ENCODE assay signal across 8 cellular contexts in the genomic region with DNA sequence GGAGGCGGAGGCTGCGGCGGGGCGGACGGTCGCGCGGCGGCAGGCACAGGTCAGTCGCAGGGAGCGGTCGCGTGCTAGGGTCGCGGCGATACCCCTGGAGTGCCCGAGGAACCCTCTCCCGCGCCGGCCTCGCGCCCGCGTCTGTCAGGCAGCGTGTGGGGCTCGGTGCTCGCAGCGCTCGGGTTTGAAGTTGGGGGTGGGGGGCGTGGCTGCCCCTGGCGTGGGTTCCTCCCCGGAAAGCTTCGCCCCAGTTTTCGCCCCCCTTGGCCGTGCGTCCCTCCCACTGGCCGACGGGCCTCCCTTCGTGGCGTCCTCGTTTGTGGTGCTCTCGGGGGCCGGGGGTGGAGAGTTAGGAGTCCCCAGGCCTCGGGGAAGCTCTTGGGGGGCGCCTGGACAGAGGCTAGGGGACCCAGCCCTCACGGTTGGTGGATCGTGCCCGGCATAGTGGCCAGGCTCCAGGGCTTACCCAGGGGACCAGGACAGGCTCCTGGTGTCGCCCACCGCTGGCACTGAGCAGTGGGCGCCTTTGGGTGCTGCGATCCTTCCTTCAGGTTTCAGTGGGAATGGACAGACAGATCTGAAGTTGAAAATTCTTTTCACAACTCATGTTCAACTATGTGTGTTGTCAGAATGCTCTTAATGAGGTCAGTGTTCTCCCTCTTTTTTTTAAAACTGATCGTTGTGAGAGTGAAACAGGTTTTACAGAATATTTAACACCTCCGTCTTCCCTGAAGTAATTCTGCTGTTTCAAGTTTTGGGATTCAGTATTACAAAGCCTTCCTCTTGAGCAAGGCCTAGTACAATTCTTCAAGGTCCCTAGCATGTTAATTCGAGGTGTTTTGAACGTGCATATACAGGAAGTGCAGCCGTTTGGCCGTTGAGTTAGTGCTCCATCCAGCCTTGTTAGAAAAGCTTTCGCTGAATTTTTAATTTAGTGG. TPM values are rescaled to one million over a fixed set of nuclear protein-coding genes. Genes with fewer than 3 reads are reported as not detected.
DNase-seq lines count a peak whose midpoint lies in the region; ATAC-seq, FAIRE-seq and TF ChIP-seq lines count a peak whose summit lies in the region.

No MANE protein-coding gene starts in this region.

- H3K9me3 ChIP-seq in SK-N-MC (ENCODE audit: low read depth, low read length) (no peaks in the 10 kb centered on the region), kidney (ENCODE audit: control insufficient read depth in 1 of 2, low read length in 2 of 2) (no peaks in the 10 kb centered on the region)

- no peak for TF ChIP-seq CTCF in 22Rv1 (IDR thresholded peaks at IDR 0.05)
- no peak for TF ChIP-seq CTCF in kidney (IDR thresholded peaks at IDR 0.05; ENCODE audit: borderline replicate concordance, extremely low read depth, insufficient read depth)

- H3K27ac ChIP-seq in 22Rv1 (peak overlapping the region; percentile 92), SK-N-MC (peak overlapping the region; percentile 32), angular gyrus (ENCODE audit: low read depth, low read length) (peak overlapping the region; percentile 86), kidney (ENCODE audit: low read depth in 2 of 2, low read length in 2 of 2) (peak overlapping the region; percentile 81 to 90)

- no peak for FAIRE-seq in kidney (lab: Jason Lieb, UNC)

- peak; percentile 18 for ATAC-seq in HG03108 (IDR thresholded peaks at IDR 0.05; ENCODE audit: unreplicated experiment)
- ATAC-seq in HG02610 (IDR thresholded peaks at IDR 0.05; ENCODE audit: unreplicated experiment) = no peak

- DNase-seq in SK-N-MC (ENCODE audit: low read depth, low spot score) (no peak), kidney (no peak)
- peak in 2 of 3 experiments; percentile 27 to 43 for DNase-seq in stimulated activated CD4-positive, alpha-beta T cell treated with anti-CD3 and anti-CD28 coated beads, TNF-alpha, amount 100 ng/mL, for 24 hours (ENCODE audit: low read depth in 3 of 3)

- H3K4me3 ChIP-seq in SK-N-MC (peak overlapping the region; percentile 99), kidney (ENCODE audit: low read length in 2 of 2) (peak overlapping the region; percentile 73 to 96)

- TF ChIP-seq POLR2A in GM10847 (IDR thresholded peaks at IDR 0.05; ENCODE audit: extremely low read depth, insufficient read length) = peak; percentile 50

- H3K9ac ChIP-seq in SK-N-MC (ENCODE audit: insufficient read length) (peak overlapping the region; percentile 81), kidney (ENCODE audit: low read length in 2 of 2) (peak overlapping the region; percentile 83 to 93)

- H3K4me1 ChIP-seq in kidney (ENCODE audit: control insufficient read depth in 1 of 2, insufficient read depth in 1 of 2, low read depth in 1 of 2, low read length in 2 of 2) = peaks cover 4 to 8% of the 10 kb centered on the region in 2 donors

- H3K36me3 ChIP-seq in SK-N-MC (ENCODE audit: insufficient read depth, low read length) (no peaks in the 10 kb centered on the region; the same call in 1 of the 2 replicates), kidney (ENCODE audit: control insufficient read depth in 1 of 2, insufficient read depth in 2 of 2, low read length in 2 of 2) (peaks cover 0 to 5% of the 10 kb centered on the region in 2 donors)

- intact Hi-C loops in kidney (cut with DNase I) = no loop called here

RNA-seq across cellular contexts. Expression of a gene that starts 0.6 kb away (rescaled TPM):
- 64.3 TPM for total RNA-seq in kidney
- 59.5 TPM for polyA plus RNA-seq in kidney (ENCODE audit: insufficient read depth, low read depth, low replicate concordance)

Comparison
In these comparisons a context has a peak if more than half of its experiments do, and no peak if none do; other contexts are left out.
1. H3K27ac ChIP-seq: peak in every context shown above with its lines; median percentile 92 in 22Rv1; 86 in angular gyrus; 86 in kidney; 32 in SK-N-MC.
2. DNase-seq: peak in stimulated activated CD4-positive, alpha-beta T cell treated with anti-CD3 and anti-CD28 coated beads, TNF-alpha, amount 100 ng/mL, for 24 hours (2 of 3); none in SK-N-MC (single experiment) and kidney (single experiment).